11 cellular contexts compared by ENCODE assay signal in genomic region chr6:150311149-150311946, GRCh38. TPM values are rescaled to one million over a fixed set of nuclear protein-coding genes. Genes with fewer than 3 reads are reported as not detected.
DNase-seq lines count a peak whose midpoint lies in the region; ATAC-seq and TF ChIP-seq lines count a peak whose summit lies in the region.
"Not testable (repeated sequence)": the region's sequence is repeated elsewhere in the genome, so short reads cannot be mapped to it uniquely, and the experiment has no call there.
"Had no signal": no experiment of that assay in that cellular context is flagged by ENCODE, and none has a peak within 500 bp of the region (broad histone marks: within the 10 kb centered on the region; RNA-seq: fewer than 3 reads in every experiment).

No MANE protein-coding gene starts in this region.

- H3K36me3 ChIP-seq in CD8-positive, alpha-beta T cell (ENCODE audit: insufficient read depth, low read length); effector memory CD4-positive, alpha-beta T cell (ENCODE audit: control insufficient read depth, insufficient read depth, low read length): not testable (repeated sequence)

- intact Hi-C loops in CD8-positive, alpha-beta T cell (cut with DNase I, micrococcal nuclease): loop anchor here in 1 of 2 experiments (1.0 kb wide), 1 partner anchor 48 kb away; no protein-coding TSS in a partner anchor
- intact Hi-C loops in natural killer cell (cut with micrococcal nuclease): not testable (repeated sequence)

- H3K27ac ChIP-seq in CD8-positive, alpha-beta T cell (ENCODE audit: low read depth, low read length); effector memory CD4-positive, alpha-beta T cell (ENCODE audit: insufficient read depth, low read length, poor library complexity, severe bottlenecking): not testable (repeated sequence)

- not testable (repeated sequence) for H3K4me3 ChIP-seq in CD8-positive, alpha-beta T cell (ENCODE audit: low read depth, low read length); effector memory CD4-positive, alpha-beta T cell (ENCODE audit: insufficient read depth, low read depth, low read length, poor library complexity, severe bottlenecking)

- not testable (repeated sequence) for H3K36me3 Mint-ChIP-seq in CD8-positive, alpha-beta T cell; T-helper 1 cell treated with Interleukin-12 subunit alpha and Interleukin-12 subunit beta and Interleukin-4 antibody, amounts not matched to agents 30 μg/mL and 1 μg/mL, for 36 hours (ENCODE audit: low read depth); activated CD8-positive, alpha-beta T cell treated with anti-CD3 and anti-CD28 coated beads, Interleukin-2, amount 10 ng/mL, durations not matched to agents 7 days and 5 days (ENCODE audit: low read depth); natural killer cell; stimulated activated effector memory CD8-positive, alpha-beta T cell treated with anti-CD3 and anti-CD28 coated beads, Interleukin-12 subunit alpha, Interleukin-12 subunit beta, amount 100 ng/mL, for 72 hours

- POLR2A ChIA-PET in CD8-positive, alpha-beta T cell (lab: Charles Lee): interaction anchor here (1.3 kb wide), 1 partner anchor 48 kb away, joined by 3 read pairs; no protein-coding TSS in a partner anchor
- POLR2A ChIA-PET in activated CD8-positive, alpha-beta T cell treated with anti-CD3 and anti-CD28 coated beads, Interleukin-2, amount 10 ng/mL, durations not matched to agents 7 days and 5 days (lab: Charles Lee): interaction anchor here (0.5 kb wide), 1 partner anchor 240 kb away, joined by 3 read pairs; no protein-coding TSS in a partner anchor

- not testable (repeated sequence) for H3K9me3 ChIP-seq in CD8-positive, alpha-beta T cell (ENCODE audit: low read length); effector memory CD4-positive, alpha-beta T cell (ENCODE audit: control insufficient read depth, low read length)

- H3K4me1 Mint-ChIP-seq in CD8-positive, alpha-beta T cell (ENCODE audit: low read depth): peaks cover 18% of the 10 kb centered on the region
- H3K4me1 Mint-ChIP-seq in T-helper 1 cell treated with Interleukin-12 subunit alpha and Interleukin-12 subunit beta and Interleukin-4 antibody, amounts not matched to agents 30 μg/mL and 1 μg/mL, for 36 hours (ENCODE audit: low read depth): not testable (repeated sequence)
- H3K4me1 Mint-ChIP-seq in activated CD8-positive, alpha-beta T cell treated with anti-CD3 and anti-CD28 coated beads, Interleukin-2, amount 10 ng/mL, durations not matched to agents 7 days and 5 days (ENCODE audit: low read depth): peaks cover 10% of the 10 kb centered on the region
- peaks cover 31% of the 10 kb centered on the region in 2 donors for H3K4me1 Mint-ChIP-seq in natural killer cell
- peaks cover 53% of the 10 kb centered on the region for H3K4me1 Mint-ChIP-seq in stimulated activated effector memory CD8-positive, alpha-beta T cell treated with anti-CD3 and anti-CD28 coated beads, Interleukin-12 subunit alpha, Interleukin-12 subunit beta, amount 100 ng/mL, for 72 hours

- CTCF ChIA-PET in CD8-positive, alpha-beta T cell (lab: Charles Lee): interaction anchor here (1.1 to 1.4 kb wide), 2 partner anchors 15 to 230 kb away, joined by 3 to 4 read pairs; no protein-coding TSS in a partner anchor
- CTCF ChIA-PET in activated CD8-positive, alpha-beta T cell treated with anti-CD3 and anti-CD28 coated beads, Interleukin-2, amount 10 ng/mL, durations not matched to agents 7 days and 5 days (lab: Charles Lee): interaction anchor here (1.2 to 1.5 kb wide), 3 partner anchors 10 to 240 kb away, joined by 3 to 5 read pairs (median 4); no protein-coding TSS in a partner anchor

- H3K27me3 ChIP-seq in CD8-positive, alpha-beta T cell (ENCODE audit: insufficient read depth, low read length); effector memory CD4-positive, alpha-beta T cell (replicated peaks; ENCODE audit: control insufficient read depth, insufficient read depth, low read length, poor library complexity, severe bottlenecking): not testable (repeated sequence)

- peak; percentile 4 to 64 (median 31) for DNase-seq in CD8-positive, alpha-beta T cell
- peak; percentile 32 for DNase-seq in activated CD8-positive, alpha-beta T cell treated with anti-CD3 and anti-CD28 coated beads, Interleukin-2, amount 10 ng/mL, durations not matched to agents 7 days and 5 days
- DNase-seq in activated T-cell treated with anti-CD3 and anti-CD28 coated beads, Interleukin-2, amount 50 U/mL, for 48 hours: peak; percentile 24
- DNase-seq in activated naive CD4-positive, alpha-beta T cell treated with Interleukin-2 at 50 U/mL for 16 hours: peak; percentile 21
- DNase-seq in effector memory CD4-positive, alpha-beta T cell: peak in 2 of 3 donors; percentile 6 to 16
- DNase-seq in natural killer cell: peak; percentile 15
- DNase-seq in stimulated activated effector memory CD8-positive, alpha-beta T cell treated with anti-CD3 and anti-CD28 coated beads, Interleukin-12 subunit alpha, Interleukin-12 subunit beta, amount 100 ng/mL, for 72 hours (ENCODE audit: low spot score in 2 of 2): peak; percentile 14 to 67

- H3K27me3 Mint-ChIP-seq in CD8-positive, alpha-beta T cell (ENCODE audit: low read depth): not testable (repeated sequence)
- peaks cover 15% of the 10 kb centered on the region for H3K27me3 Mint-ChIP-seq in T-helper 1 cell treated with Interleukin-12 subunit alpha and Interleukin-12 subunit beta and Interleukin-4 antibody, amounts not matched to agents 30 μg/mL and 1 μg/mL, for 36 hours (ENCODE audit: low read depth)
- peaks cover 13% of the 10 kb centered on the region for H3K27me3 Mint-ChIP-seq in activated CD8-positive, alpha-beta T cell treated with anti-CD3 and anti-CD28 coated beads, Interleukin-2, amount 10 ng/mL, durations not matched to agents 7 days and 5 days (ENCODE audit: low read depth)
- H3K27me3 Mint-ChIP-seq in natural killer cell (ENCODE audit: low read depth in 2 of 2): peaks cover 8 to 21% of the 10 kb centered on the region in 2 donors

- H3K9me3 Mint-ChIP-seq in CD8-positive, alpha-beta T cell; T-helper 1 cell treated with Interleukin-12 subunit alpha and Interleukin-12 subunit beta and Interleukin-4 antibody, amounts not matched to agents 30 μg/mL and 1 μg/mL, for 36 hours; activated CD8-positive, alpha-beta T cell treated with anti-CD3 and anti-CD28 coated beads, Interleukin-2, amount 10 ng/mL, durations not matched to agents 7 days and 5 days (ENCODE audit: insufficient read depth); natural killer cell; stimulated activated effector memory CD8-positive, alpha-beta T cell treated with anti-CD3 and anti-CD28 coated beads, Interleukin-12 subunit alpha, Interleukin-12 subunit beta, amount 100 ng/mL, for 72 hours: not testable (repeated sequence)

- ATAC-seq in CD8-positive, alpha-beta T cell: peak; percentile 57
- peak; percentile 23 for ATAC-seq in activated CD8-positive, alpha-beta T cell treated with anti-CD3 and anti-CD28 coated beads, Interleukin-2, amount 10 ng/mL, durations not matched to agents 7 days and 5 days
- peak; percentile 47 to 72 (median 57) for ATAC-seq in natural killer cell
- peak; percentile 76 for ATAC-seq in stimulated activated effector memory CD8-positive, alpha-beta T cell treated with anti-CD3 and anti-CD28 coated beads, Interleukin-12 subunit alpha, Interleukin-12 subunit beta, amount 100 ng/mL, for 72 hours

- TF ChIP-seq CTCF in CD8-positive, alpha-beta T cell (IDR thresholded peaks at IDR 0.05); natural killer cell (IDR thresholded peaks at IDR 0.05): not testable (repeated sequence)

- not testable (repeated sequence) for H3K4me1 ChIP-seq in CD8-positive, alpha-beta T cell (ENCODE audit: insufficient read depth, low read length); effector memory CD4-positive, alpha-beta T cell (ENCODE audit: control insufficient read depth, insufficient read depth, low read length, poor library complexity, severe bottlenecking)

- peak overlapping the region; percentile 57 for H3K4me3 Mint-ChIP-seq in CD8-positive, alpha-beta T cell
- not testable (repeated sequence) for H3K4me3 Mint-ChIP-seq in T-helper 1 cell treated with Interleukin-12 subunit alpha and Interleukin-12 subunit beta and Interleukin-4 antibody, amounts not matched to agents 30 μg/mL and 1 μg/mL, for 36 hours; activated CD8-positive, alpha-beta T cell treated with anti-CD3 and anti-CD28 coated beads, Interleukin-2, amount 10 ng/mL, durations not matched to agents 7 days and 5 days
- H3K4me3 Mint-ChIP-seq in natural killer cell: peak overlapping the region; percentile 68
- H3K4me3 Mint-ChIP-seq in stimulated activated effector memory CD8-positive, alpha-beta T cell treated with anti-CD3 and anti-CD28 coated beads, Interleukin-12 subunit alpha, Interleukin-12 subunit beta, amount 100 ng/mL, for 72 hours: peak overlapping the region; percentile 47

- peak overlapping the region; percentile 67 for H3K27ac Mint-ChIP-seq in CD8-positive, alpha-beta T cell
- H3K27ac Mint-ChIP-seq in T-helper 1 cell treated with Interleukin-12 subunit alpha and Interleukin-12 subunit beta and Interleukin-4 antibody, amounts not matched to agents 30 μg/mL and 1 μg/mL, for 36 hours: peak overlapping the region; percentile 15
- H3K27ac Mint-ChIP-seq in activated CD8-positive, alpha-beta T cell treated with anti-CD3 and anti-CD28 coated beads, Interleukin-2, amount 10 ng/mL, durations not matched to agents 7 days and 5 days: peak overlapping the region; percentile 71
- H3K27ac Mint-ChIP-seq in natural killer cell: peak overlapping the region; percentile 54 to 78
- H3K27ac Mint-ChIP-seq in stimulated activated effector memory CD8-positive, alpha-beta T cell treated with anti-CD3 and anti-CD28 coated beads, Interleukin-12 subunit alpha, Interleukin-12 subunit beta, amount 100 ng/mL, for 72 hours: peak overlapping the region; percentile 63

RNA-seq across cellular contexts. Expression of gene IYD, which starts 57.5 kb away (rescaled TPM):
- total RNA-seq in CD8-positive, alpha-beta T cell: not detected
- total RNA-seq in activated CD8-positive, alpha-beta T cell treated with anti-CD3 and anti-CD28 coated beads, Interleukin-2, amount 10 ng/mL, durations not matched to agents 7 days and 5 days: not detected
- total RNA-seq in natural killer cell: not detected
- total RNA-seq: A172, GM23338, LHCN-M2 had no signal

Comparison
In these comparisons a context has a peak if more than half of its experiments do, and no peak if none do; other contexts are left out.
1. ATAC-seq: peak in every context shown above with its lines; median percentile 76 in stimulated activated effector memory CD8-positive, alpha-beta T cell treated with anti-CD3 and anti-CD28 coated beads, Interleukin-12 subunit alpha, Interleukin-12 subunit beta, amount 100 ng/mL, for 72 hours; 57 in CD8-positive, alpha-beta T cell; 57 in natural killer cell; 23 in activated CD8-positive, alpha-beta T cell treated with anti-CD3 and anti-CD28 coated beads, Interleukin-2, amount 10 ng/mL, durations not matched to agents 7 days and 5 days.
2. H3K27ac Mint-ChIP-seq: peak in every context shown above with its lines; median percentile 71 in activated CD8-positive, alpha-beta T cell treated with anti-CD3 and anti-CD28 coated beads, Interleukin-2, amount 10 ng/mL, durations not matched to agents 7 days and 5 days; 67 in CD8-positive, alpha-beta T cell; 66 in natural killer cell; 63 in stimulated activated effector memory CD8-positive, alpha-beta T cell treated with anti-CD3 and anti-CD28 coated beads, Interleukin-12 subunit alpha, Interleukin-12 subunit beta, amount 100 ng/mL, for 72 hours; 15 in T-helper 1 cell treated with Interleukin-12 subunit alpha and Interleukin-12 subunit beta and Interleukin-4 antibody, amounts not matched to agents 30 μg/mL and 1 μg/mL, for 36 hours.